Comparison of ENCODE assay signal across 14 cellular contexts in the genomic region with DNA sequence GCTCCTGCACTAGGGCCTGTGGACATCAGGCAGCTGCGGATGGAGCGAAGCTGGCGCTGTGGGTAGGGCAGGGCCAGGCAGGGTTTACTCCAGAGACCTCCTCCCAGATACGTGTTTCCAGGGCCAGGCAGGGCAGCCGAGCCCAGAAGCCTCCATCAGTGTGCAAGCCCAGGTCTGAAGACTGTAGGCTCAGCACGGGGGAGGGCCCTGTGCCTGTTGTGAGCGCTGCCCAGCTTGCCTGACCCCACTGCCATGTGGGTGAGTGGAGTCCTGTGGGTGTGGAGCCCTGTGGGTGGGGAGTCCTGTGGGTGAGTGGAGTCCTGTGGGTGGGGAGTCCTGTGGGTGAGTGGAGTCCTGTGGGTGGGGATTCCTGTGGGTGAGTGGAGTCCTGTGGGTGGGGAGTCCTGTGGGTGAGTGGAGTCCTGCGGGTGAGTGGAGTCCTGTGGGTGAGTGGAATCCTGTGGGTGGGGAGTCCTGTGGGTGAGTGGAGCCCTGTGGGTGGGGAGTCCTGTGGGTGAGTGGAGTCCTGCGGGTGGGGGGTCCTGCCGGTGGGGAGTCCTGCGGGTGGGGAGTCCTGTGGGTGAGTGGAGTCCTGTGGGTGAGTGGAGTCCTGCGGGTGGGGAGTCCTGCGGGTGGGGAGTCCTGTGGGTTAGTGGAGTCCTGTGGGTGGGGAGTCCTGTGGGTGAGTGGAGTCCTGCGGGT. TPM values are rescaled to one million over a fixed set of nuclear protein-coding genes. Genes with fewer than 3 reads are reported as not detected.
A peak's percentile ranks its signal among the peaks of the same experiment; 100 is the strongest.
DNase-seq lines count a peak whose midpoint lies in the region; ATAC-seq and TF ChIP-seq lines count a peak whose summit lies in the region.
"Not testable (repeated sequence)": the region's sequence is repeated elsewhere in the genome, so short reads cannot be mapped to it uniquely, and the experiment has no call there.
"Had no signal": no experiment of that assay in that cellular context is flagged by ENCODE, and none has a peak within 500 bp of the region (broad histone marks: within the 10 kb centered on the region; RNA-seq: fewer than 3 reads in every experiment).

No MANE protein-coding gene starts in this region.

- not testable (repeated sequence) for H3K9me3 ChIP-seq in SJCRH30 (replicated peaks)

- CTCF ChIA-PET in Calu3 (lab: Charles Lee) = not testable (repeated sequence)

- not testable (repeated sequence) for H3K9me3 Mint-ChIP-seq in Calu3 (ENCODE audit: low read depth, unreplicated experiment); activated T-helper 1 cell treated with anti-CD3 and anti-CD28 coated beads, Interleukin-12 subunit alpha, Interleukin-12 subunit beta, Interleukin-2, Interleukin-4 antibody, amounts not matched to agents 30 ng/mL and 10 ng/mL and 1 ng/mL, durations not matched to agents 14 hours and 24 hours and 36 hours; natural killer cell; type B pancreatic cell

- H3K36me3 ChIP-seq in H7 (replicated peaks; ENCODE audit: control insufficient read depth, insufficient read depth, low read length); SJCRH30: not testable (repeated sequence)

- intact Hi-C loops in Calu3 (cut with micrococcal nuclease; ENCODE audit: unreplicated experiment); activated T-helper 1 cell treated with anti-CD3 and anti-CD28 coated beads, Interleukin-12 subunit alpha, Interleukin-12 subunit beta, Interleukin-2, Interleukin-4 antibody, amounts not matched to agents 30 ng/mL and 10 ng/mL and 1 ng/mL, durations not matched to agents 14 hours and 24 hours and 36 hours (cut with micrococcal nuclease); natural killer cell (cut with micrococcal nuclease): not testable (repeated sequence)

- not testable (repeated sequence) for H3K4me1 Mint-ChIP-seq in Calu3 (ENCODE audit: low read depth, unreplicated experiment); activated T-helper 1 cell treated with anti-CD3 and anti-CD28 coated beads, Interleukin-12 subunit alpha, Interleukin-12 subunit beta, Interleukin-2, Interleukin-4 antibody, amounts not matched to agents 30 ng/mL and 10 ng/mL and 1 ng/mL, durations not matched to agents 14 hours and 24 hours and 36 hours (ENCODE audit: low read depth); type B pancreatic cell (ENCODE audit: unreplicated experiment)
- peaks cover 4 to 14% of the 10 kb centered on the region in 2 donors for H3K4me1 Mint-ChIP-seq in natural killer cell

- BruUV-seq in Calu3 (replicated peaks; lab: Mats Ljungman, UMichigan) = not testable (repeated sequence)

- DNase-seq in Calu3 = peak; percentile 39
- peak; percentile 88 for DNase-seq in H7
- DNase-seq in NB4 (ENCODE audit: low read depth) = peak; percentile 66
- DNase-seq in SJCRH30 = peak; percentile 47 to 54
- not testable (repeated sequence) for DNase-seq in activated T-helper 1 cell treated with anti-CD3 and anti-CD28 coated beads, Interleukin-12 subunit alpha, Interleukin-12 subunit beta, Interleukin-2, Interleukin-4 antibody, amounts not matched to agents 30 ng/mL and 10 ng/mL and 1 ng/mL, durations not matched to agents 14 hours and 24 hours and 36 hours (ENCODE audit: low spot score); foreskin keratinocyte; natural killer cell; type B pancreatic cell (ENCODE audit: extremely low spot score, unreplicated experiment)

- TF ChIP-seq POLR2A in NB4 (IDR thresholded peaks at IDR 0.05; ENCODE audit: extremely low read depth, insufficient read length) = not testable (repeated sequence)

- not testable (repeated sequence) for H3K27ac ChIP-seq in SJCRH30, foreskin keratinocyte

- not testable (repeated sequence) for H3K4me3 ChIP-seq in H7 (ENCODE audit: insufficient read depth, low read depth, low read length); NB4 (ENCODE audit: low read depth, low read length); SJCRH30

- H3K4me3 Mint-ChIP-seq in Calu3 (ENCODE audit: low read depth, unreplicated experiment); activated T-helper 1 cell treated with anti-CD3 and anti-CD28 coated beads, Interleukin-12 subunit alpha, Interleukin-12 subunit beta, Interleukin-2, Interleukin-4 antibody, amounts not matched to agents 30 ng/mL and 10 ng/mL and 1 ng/mL, durations not matched to agents 14 hours and 24 hours and 36 hours; natural killer cell; type B pancreatic cell: not testable (repeated sequence)

- H3K27me3 ChIP-seq in H7 (ENCODE audit: control insufficient read depth, insufficient read depth, low read length); SJCRH30; foreskin keratinocyte: not testable (repeated sequence)

- H3K4me1 ChIP-seq in SJCRH30, foreskin keratinocyte: not testable (repeated sequence)

- not testable (repeated sequence) for TF ChIP-seq CTCF in Calu3 (IDR thresholded peaks at IDR 0.05; ENCODE audit: unreplicated experiment); NB4 (IDR thresholded peaks at IDR 0.05; ENCODE audit: low read depth, low read length); foreskin keratinocyte (conservative IDR thresholded peaks at IDR 0.05); natural killer cell (IDR thresholded peaks at IDR 0.05); type B pancreatic cell (conservative IDR thresholded peaks at IDR 0.05)

- H3K36me3 Mint-ChIP-seq in Calu3 (ENCODE audit: insufficient read depth, unreplicated experiment) = peaks cover 49% of the 10 kb centered on the region
- H3K36me3 Mint-ChIP-seq in activated T-helper 1 cell treated with anti-CD3 and anti-CD28 coated beads, Interleukin-12 subunit alpha, Interleukin-12 subunit beta, Interleukin-2, Interleukin-4 antibody, amounts not matched to agents 30 ng/mL and 10 ng/mL and 1 ng/mL, durations not matched to agents 14 hours and 24 hours and 36 hours (ENCODE audit: low read depth); natural killer cell; type B pancreatic cell: not testable (repeated sequence)

- H3K27ac Mint-ChIP-seq in Calu3 (ENCODE audit: unreplicated experiment) (peak overlapping the region; percentile 55), natural killer cell (peak overlapping the region; percentile 16 to 77), type B pancreatic cell (peak overlapping the region; percentile 55)
- H3K27ac Mint-ChIP-seq in activated T-helper 1 cell treated with anti-CD3 and anti-CD28 coated beads, Interleukin-12 subunit alpha, Interleukin-12 subunit beta, Interleukin-2, Interleukin-4 antibody, amounts not matched to agents 30 ng/mL and 10 ng/mL and 1 ng/mL, durations not matched to agents 14 hours and 24 hours and 36 hours = peak overlapping the region; percentile 61

- H3K27me3 Mint-ChIP-seq in Calu3 (ENCODE audit: unreplicated experiment); activated T-helper 1 cell treated with anti-CD3 and anti-CD28 coated beads, Interleukin-12 subunit alpha, Interleukin-12 subunit beta, Interleukin-2, Interleukin-4 antibody, amounts not matched to agents 30 ng/mL and 10 ng/mL and 1 ng/mL, durations not matched to agents 14 hours and 24 hours and 36 hours (ENCODE audit: insufficient read depth); natural killer cell (ENCODE audit: low read depth in 2 of 2); type B pancreatic cell: not testable (repeated sequence)

- ATAC-seq in foreskin keratinocyte (peak; percentile 62), natural killer cell (peak; percentile 31 to 72 (median 68))

RNA-seq across cellular contexts. Expression of gene CYP2W1, which starts 18.2 kb away (rescaled TPM):
- 0.71 and 1.3 TPM in 2 replicates for total RNA-seq in Calu3 (2022)
- not detected in 2 replicates for total RNA-seq in H7 (2014; rRNA removed; shearing (Covaris generic))
- not detected in 2 replicates for total RNA-seq in SJCRH30 (2014; rRNA removed; shearing (Covaris generic))
- not detected in 2 replicates for total RNA-seq in activated T-helper 1 cell treated with anti-CD3 and anti-CD28 coated beads, Interleukin-12 subunit alpha, Interleukin-12 subunit beta, Interleukin-2, Interleukin-4 antibody, amounts not matched to agents 30 ng/mL and 10 ng/mL and 1 ng/mL, durations not matched to agents 14 hours and 24 hours and 36 hours
- total RNA-seq in foreskin keratinocyte = not detected in 2 replicates
- not detected in 2 replicates for polyA plus RNA-seq in foreskin keratinocyte
- not detected for total RNA-seq in natural killer cell
- total RNA-seq in type B pancreatic cell (ENCODE audit: low replicate concordance) = 13.6 and 15.3 TPM in 2 replicates
- total RNA-seq: CD4-positive, CD25-positive, alpha-beta regulatory T cell; kidney epithelial cell; naive thymus-derived CD4-positive, alpha-beta T cell; RPMI7951; SK-MEL-5 had no signal
- polyA plus RNA-seq: CD4-positive, CD25-positive, alpha-beta regulatory T cell; naive thymus-derived CD4-positive, alpha-beta T cell had no signal

RNA-seq across cellular contexts. Expression of gene COX19, which starts 25.9 kb away (rescaled TPM):
- total RNA-seq in Calu3 (2022) (37.4 and 39.1 TPM in 2 replicates), foreskin keratinocyte (5.9 and 6.0 TPM in 2 replicates), natural killer cell (10 to 100 TPM; 33.6 to 38.3 (median 33.6) TPM), type B pancreatic cell (ENCODE audit: low replicate concordance) (14.8 and 15.4 TPM in 2 replicates)
- 8.4 and 12.9 TPM in 2 replicates for total RNA-seq in H7 (2014; rRNA removed; shearing (Covaris generic))
- total RNA-seq in SJCRH30 (2014; rRNA removed; shearing (Covaris generic)) = 6.4 and 8.6 TPM in 2 replicates
- 14.3 and 18.6 TPM in 2 replicates for total RNA-seq in activated T-helper 1 cell treated with anti-CD3 and anti-CD28 coated beads, Interleukin-12 subunit alpha, Interleukin-12 subunit beta, Interleukin-2, Interleukin-4 antibody, amounts not matched to agents 30 ng/mL and 10 ng/mL and 1 ng/mL, durations not matched to agents 14 hours and 24 hours and 36 hours
- polyA plus RNA-seq in foreskin keratinocyte = 5.6 and 6.1 TPM in 2 replicates

RNA-seq across cellular contexts. Expression of gene GPR146, which starts 43.1 kb away (rescaled TPM):
- total RNA-seq in Calu3 (2022) (0.66 and 1.8 TPM in 2 replicates), foreskin keratinocyte (not detected in 2 replicates), natural killer cell (1 to 10 TPM; 2.3 to 4.5 (median 2.5) TPM), type B pancreatic cell (ENCODE audit: low replicate concordance) (1.2 TPM in 2 replicates)
- 0.07 and 0.87 TPM in 2 replicates for total RNA-seq in H7 (2014; rRNA removed; shearing (Covaris generic))
- total RNA-seq in SJCRH30 (2014; rRNA removed; shearing (Covaris generic)) = 0.93 and 2.1 TPM in 2 replicates
- total RNA-seq in activated T-helper 1 cell treated with anti-CD3 and anti-CD28 coated beads, Interleukin-12 subunit alpha, Interleukin-12 subunit beta, Interleukin-2, Interleukin-4 antibody, amounts not matched to agents 30 ng/mL and 10 ng/mL and 1 ng/mL, durations not matched to agents 14 hours and 24 hours and 36 hours = 2.2 and 2.8 TPM in 2 replicates
- polyA plus RNA-seq in foreskin keratinocyte = not detected in 2 replicates
- total RNA-seq: fibroblast of villous mesenchyme had no signal

RNA-seq across cellular contexts. Expression of gene ADAP1, which starts 46.7 kb away (rescaled TPM):
- 173 and 220 TPM in 2 replicates for total RNA-seq in Calu3 (2022)
- 4.9 and 5.0 TPM in 2 replicates for total RNA-seq in H7 (2014; rRNA removed; shearing (Covaris generic))
- total RNA-seq in SJCRH30 (2014; rRNA removed; shearing (Covaris generic)) = 0.04 TPM in 1 of 2 replicates, not detected in the other
- total RNA-seq in activated T-helper 1 cell treated with anti-CD3 and anti-CD28 coated beads, Interleukin-12 subunit alpha, Interleukin-12 subunit beta, Interleukin-2, Interleukin-4 antibody, amounts not matched to agents 30 ng/mL and 10 ng/mL and 1 ng/mL, durations not matched to agents 14 hours and 24 hours and 36 hours = 80.9 and 87.7 TPM in 2 replicates
- total RNA-seq in foreskin keratinocyte = 5.8 and 7.8 TPM in 2 replicates
- polyA plus RNA-seq in foreskin keratinocyte = 5.1 and 6.9 TPM in 2 replicates
- 100 to 1,000 TPM in 1 of 3 donors, 10 to 100 TPM in 2; 87.2 to 117 (median 89.2) TPM for total RNA-seq in natural killer cell
- total RNA-seq in type B pancreatic cell (ENCODE audit: low replicate concordance) = 15.7 and 18.1 TPM in 2 replicates
